ENCODE assay signal across 23 cellular contexts in the genomic region with DNA sequence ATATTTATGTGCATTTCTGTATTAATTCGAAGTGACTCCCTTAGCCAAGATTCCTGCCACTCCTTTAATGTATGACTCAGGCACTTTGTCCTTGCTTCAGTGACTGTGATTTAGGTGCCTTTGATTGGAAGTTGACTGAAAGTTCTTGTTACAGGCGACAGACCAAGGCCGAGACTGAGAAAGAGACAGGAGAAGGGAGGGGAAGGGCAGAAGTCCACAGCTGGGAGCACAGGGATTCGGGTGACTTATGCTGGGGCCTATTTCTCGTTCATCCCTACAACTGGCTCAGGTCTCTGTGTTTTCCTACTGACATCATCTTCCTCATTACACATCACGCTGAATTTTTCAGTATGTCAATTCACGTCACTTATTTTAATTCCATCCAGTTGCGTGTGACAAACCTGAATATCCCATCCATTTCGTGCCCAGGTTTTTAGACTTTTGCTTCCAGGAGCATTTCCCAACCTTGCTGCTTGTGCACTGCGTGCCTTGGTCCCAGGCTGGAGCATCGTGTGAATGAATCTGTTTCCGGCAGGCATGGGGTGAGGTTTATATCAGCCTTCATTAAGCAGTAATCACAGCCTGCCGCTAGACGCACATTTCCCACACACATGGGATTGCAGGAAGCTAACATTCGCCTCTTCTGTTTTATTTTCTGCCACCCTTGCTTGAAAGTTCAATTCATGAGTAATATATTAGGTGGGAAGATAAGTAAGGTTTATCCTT. TPM values are rescaled to one million over a fixed set of nuclear protein-coding genes. Genes with fewer than 3 reads are reported as not detected.
DNase-seq lines count a peak whose midpoint lies in the region; ATAC-seq and TF ChIP-seq lines count a peak whose summit lies in the region.
"Had no signal": no experiment of that assay in that cellular context is flagged by ENCODE, and none has a peak within 500 bp of the region (broad histone marks: within the 10 kb centered on the region; RNA-seq: fewer than 3 reads in every experiment).

No MANE protein-coding gene starts in this region.

- POLR2A ChIA-PET in HCT116 (lab: Charles Lee) = no interaction called here

- no peaks in the 10 kb centered on the region for H3K27me3 ChIP-seq in HCT116 (ENCODE audit: insufficient read depth, low read length)
- no peaks in the 10 kb centered on the region for H3K27me3 ChIP-seq in sigmoid colon
- no peaks in the 10 kb centered on the region for H3K27me3 ChIP-seq in osteoblast (ENCODE audit: insufficient read depth, low read length)

- peak; percentile 62 for ATAC-seq in HCT116
- ATAC-seq: activated CD4-positive, alpha-beta T cell treated with anti-CD3 and anti-CD28 coated beads for 36 hours; activated naive CD8-positive, alpha-beta T cell treated with anti-CD3 and anti-CD28 coated beads, Interleukin-2, amount 50 U/mL, for 24 hours; natural killer cell treated with Interleukin-12 subunit alpha and Interleukin-12 subunit beta and Interleukin-15 and Interleukin-18, amount 100 ng/mL, for 72 hours; psoas muscle had no signal

- H3K9me2 ChIP-seq in HCT116 (ENCODE audit: insufficient read depth) = no peaks in the 10 kb centered on the region

- H3K9me3 ChIP-seq in HCT116 (ENCODE audit: control insufficient read depth in 1 of 2, insufficient read depth in 1 of 2, low read depth in 1 of 2, low read length in 2 of 2) (no peaks in the 10 kb centered on the region; a peak in 1 of 4 replicates), sigmoid colon (peaks cover 0 to 2% (median 0%) of the 10 kb centered on the region in 4 donors), osteoblast (ENCODE audit: low read depth, low read length) (no peaks in the 10 kb centered on the region)
- H3K9me3 ChIP-seq: HAP-1, psoas muscle had no signal

- no peaks in the 10 kb centered on the region for H3K36me3 ChIP-seq in HCT116 (ENCODE audit: control insufficient read depth in 1 of 2, insufficient read depth in 2 of 2, low read length in 2 of 2)
- H3K36me3 ChIP-seq in sigmoid colon = no peaks in the 10 kb centered on the region
- no peaks in the 10 kb centered on the region for H3K36me3 ChIP-seq in osteoblast (ENCODE audit: insufficient read depth, low read length)
- H3K36me3 ChIP-seq: HAP-1, spleen, transverse colon had no signal

- no peaks in the 10 kb centered on the region for H3K79me2 ChIP-seq in HCT116 (ENCODE audit: insufficient read depth, low read length)
- no peaks in the 10 kb centered on the region for H3K79me2 ChIP-seq in osteoblast (ENCODE audit: insufficient read depth, low read length)

- peak overlapping the region; percentile 33 for H3K4me2 ChIP-seq in HCT116 (ENCODE audit: low read length)
- H3K4me2 ChIP-seq in osteoblast (ENCODE audit: insufficient read depth, low read length) = no peak overlapping the region

- intact Hi-C loops in HCT116 (cut with micrococcal nuclease) = loop anchor here (5.0 kb wide), 1 partner anchor 388 kb away; no protein-coding TSS in a partner anchor
- intact Hi-C loops in sigmoid colon (cut with DNase I) = no loop called here

- 51 to 65% methylated on average over 15 of the region's 15 CpGs for WGBS in sigmoid colon, 2 donors

- TF ChIP-seq POLR2A in HCT116 (IDR thresholded peaks at IDR 0.05; ENCODE audit: borderline replicate concordance, extremely low read depth, insufficient read depth, insufficient read length) = no peak
- no peak for TF ChIP-seq POLR2A in sigmoid colon (IDR thresholded peaks at IDR 0.05)

- H3K4me1 ChIP-seq in HCT116 (ENCODE audit: control insufficient read depth in 1 of 2, insufficient read depth in 2 of 2, low read length in 2 of 2) (peaks cover 0 to 14% of the 10 kb centered on the region in 2 experiments; a peak in 2 of 4 replicates), sigmoid colon (peaks cover 0 to 10% (median 7%) of the 10 kb centered on the region in 4 donors), osteoblast (ENCODE audit: insufficient read depth, low read length) (no peaks in the 10 kb centered on the region)
- H3K4me1 ChIP-seq: HAP-1, psoas muscle had no signal

- RAD21 ChIA-PET in HCT116 (lab: Charles Lee; ENCODE audit: low non-redundant PET in 1 of 2, low total read pairs in 2 of 2, uncharacterized antibody in 2 of 2, unreplicated experiment in 2 of 2) = interaction anchor here (1.0 to 1.3 kb wide), 2 partner anchors 105 kb away, joined by 3 to 4 read pairs; no protein-coding TSS in a partner anchor

- BruUV-seq in HCT116 (replicated peaks; lab: Mats Ljungman, UMichigan) = no TSS peak

- CTCF ChIA-PET in HCT116 (lab: Charles Lee) = interaction anchor here (0.7 to 3.1 kb wide), 3 partner anchors 105 to 388 kb away, joined by 4 to 19 read pairs (median 5); no protein-coding TSS in a partner anchor

- H3K4me3 ChIP-seq in HCT116 (replicated peaks in 1 of 2; ENCODE audit: low read depth in 1 of 2, low read length in 2 of 2) (no peak overlapping the region), sigmoid colon (no peak overlapping the region), osteoblast (ENCODE audit: insufficient read depth, low read length) (no peak overlapping the region)
- H3K4me3 ChIP-seq: HAP-1, psoas muscle, spleen, transverse colon had no signal

- peak overlapping the region; percentile 16 for H2AFZ ChIP-seq in HCT116 (ENCODE audit: low read depth, low read length, poor library complexity, severe bottlenecking)
- no peak overlapping the region for H2AFZ ChIP-seq in osteoblast (ENCODE audit: low read length)

- peak; percentile 31 for DNase-seq in HCT116 (ENCODE audit: low read depth, low spot score)
- peak; percentile 4 for DNase-seq in SK-MEL-5 (ENCODE audit: low read depth, low spot score)
- peak; percentile 64 for DNase-seq in kidney glomerular epithelial cell (lab: John Stamatoyannopoulos, UW)
- DNase-seq in sigmoid colon = peak; percentile 43
- DNase-seq in osteoblast (ENCODE audit: insufficient read length, low spot score, missing footprints) = no peak
- no peak for DNase-seq in NCI-H69 (lab: John Stamatoyannopoulos, UW)
- DNase-seq in NCI-H2171 treated with DMSO at 0.1 percent for 48 hours (lab: John Stamatoyannopoulos, UW) = no peak
- DNase-seq: activated CD4-positive, alpha-beta T cell treated with anti-CD3 and anti-CD28 coated beads for 36 hours; activated CD8-positive, alpha-beta memory T cell treated with anti-CD3 and anti-CD28 coated beads, Interleukin-2, amount 50 U/mL, for 4 hours; activated naive CD8-positive, alpha-beta T cell treated with anti-CD3 and anti-CD28 coated beads, Interleukin-2, amount 50 U/mL, for 24 hours; EL; foreskin melanocyte; islet precursor cell; Kasumi-1; NCI-H1092 treated with DMSO at 0.1 percent for 48 hours; NCI-H2029 treated with DMSO at 0.1 percent for 48 hours; NCI-H510A treated with DMSO at 0.1 percent for 48 hours; psoas muscle; stimulated activated CD4-positive, alpha-beta T cell treated with anti-CD3 and anti-CD28 coated beads, Interleukin-4, amount 100 ng/mL, for 24 hours; transverse colon had no signal

- no peak for TF ChIP-seq CTCF in HCT116 (IDR thresholded peaks at IDR 0.05 in 2 of 3, conservative IDR thresholded peaks at IDR 0.05 in 1 of 3; ENCODE audit: borderline replicate concordance in 1 of 3, insufficient read depth in 1 of 3, low read depth in 2 of 3, low read length in 2 of 3)
- no peak for TF ChIP-seq CTCF in sigmoid colon (IDR thresholded peaks at IDR 0.05)
- no peak for TF ChIP-seq CTCF in osteoblast (IDR thresholded peaks at IDR 0.05; ENCODE audit: extremely low read depth, low read depth, low read length)

- no peak; the same call in 1 of the 2 replicates for TF ChIP-seq RAD21 in HCT116 (IDR thresholded peaks at IDR 0.05; ENCODE audit: low read depth)

- no peak overlapping the region for H3K27ac ChIP-seq in HCT116 (ENCODE audit: low read depth, low read length)
- H3K27ac ChIP-seq in sigmoid colon = no peak overlapping the region
- H3K27ac ChIP-seq in osteoblast (ENCODE audit: low read depth, low read length) = no peak overlapping the region
- H3K27ac ChIP-seq: psoas muscle, spleen, transverse colon had no signal

- no peak overlapping the region for H3K9ac ChIP-seq in HCT116 (ENCODE audit: low read length)

- TF ChIP-seq EP300 in sigmoid colon (IDR thresholded peaks at IDR 0.05) = no peak

- in situ Hi-C loops in SK-MEL-5 (cut with HindIII; ENCODE audit: low pct_unique_long_range_greater_than_20kb, low sequenced_read_pairs) = no loop called here

- H4K20me1 ChIP-seq in HCT116 (ENCODE audit: insufficient read depth) (no peaks in the 10 kb centered on the region), osteoblast (ENCODE audit: insufficient read depth, low read length) (no peaks in the 10 kb centered on the region)

TF ChIP-seq in HCT116, 20 proteins besides CTCF, POLR2A, EP300 and RAD21 (continues in another document):
- peak; percentile 31; the same call in 1 of the 2 replicates for TF ChIP-seq CEBPB (IDR thresholded peaks at IDR 0.05; ENCODE audit: low read depth)
- no peak for TF ChIP-seq POLR2AphosphoS5 (IDR thresholded peaks at IDR 0.05; ENCODE audit: low read depth, low read length)
- TF ChIP-seq, protein P1, sequence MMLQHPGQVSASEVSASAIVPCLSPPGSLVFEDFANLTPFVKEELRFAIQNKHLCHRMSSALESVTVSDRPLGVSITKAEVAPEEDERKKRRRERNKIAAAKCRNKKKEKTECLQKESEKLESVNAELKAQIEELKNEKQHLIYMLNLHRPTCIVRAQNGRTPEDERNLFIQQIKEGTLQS (IDR thresholded peaks at IDR 0.05) = no peak
- TF ChIP-seq ZFX (IDR thresholded peaks at IDR 0.05) = no peak
- TF ChIP-seq YY1 (IDR thresholded peaks at IDR 0.05; ENCODE audit: extremely low read depth, insufficient replicate concordance, low read depth, low read length) = no peak
- TF ChIP-seq SRF (IDR thresholded peaks at IDR 0.05; ENCODE audit: low read depth) = no peak
- TF ChIP-seq TCF7L2 (IDR thresholded peaks at IDR 0.05; ENCODE audit: borderline replicate concordance, extremely low read depth, insufficient read depth, insufficient read length) = peak; percentile 38

RNA-seq across cellular contexts. Expression of a gene that starts 42.4 kb away (rescaled TPM):
- total RNA-seq in HCT116 (2021; ENCODE audit: unreplicated experiment) (33.5 TPM), sigmoid colon (10 to 100 TPM; 14.4 to 26.8 (median 21.9) TPM), osteoblast (15.0 and 15.9 TPM in 2 replicates)
- polyA plus RNA-seq in HCT116 (2012) = 25.9 and 32.3 TPM in 2 replicates
- total RNA-seq in SK-MEL-5 (2014; rRNA removed; shearing (Covaris generic)) = 52.4 and 52.6 TPM in 2 replicates
- 28.2 and 36.2 TPM in 2 replicates for polyA plus RNA-seq in SK-MEL-5 (2015; cell fraction: cytosol; rRNA removed)
- 39.0 and 40.8 TPM in 2 replicates for polyA plus RNA-seq in SK-MEL-5 (2015; cell fraction: nucleus; rRNA removed)
- polyA plus RNA-seq in sigmoid colon = 10 to 100 TPM; 10.6 to 23.4 (median 22.7) TPM

Comparison
In these comparisons a context has a peak if more than half of its experiments do, and no peak if none do; other contexts are left out.
1. DNase-seq: peak in HCT116 (single experiment), SK-MEL-5 (single experiment), kidney glomerular epithelial cell (single experiment) and sigmoid colon (single experiment); none in osteoblast (single experiment), NCI-H69 (single experiment) and NCI-H2171 treated with DMSO at 0.1 percent for 48 hours (single experiment).